ENCODE assay signal across 1 cellular context in the genomic region with DNA sequence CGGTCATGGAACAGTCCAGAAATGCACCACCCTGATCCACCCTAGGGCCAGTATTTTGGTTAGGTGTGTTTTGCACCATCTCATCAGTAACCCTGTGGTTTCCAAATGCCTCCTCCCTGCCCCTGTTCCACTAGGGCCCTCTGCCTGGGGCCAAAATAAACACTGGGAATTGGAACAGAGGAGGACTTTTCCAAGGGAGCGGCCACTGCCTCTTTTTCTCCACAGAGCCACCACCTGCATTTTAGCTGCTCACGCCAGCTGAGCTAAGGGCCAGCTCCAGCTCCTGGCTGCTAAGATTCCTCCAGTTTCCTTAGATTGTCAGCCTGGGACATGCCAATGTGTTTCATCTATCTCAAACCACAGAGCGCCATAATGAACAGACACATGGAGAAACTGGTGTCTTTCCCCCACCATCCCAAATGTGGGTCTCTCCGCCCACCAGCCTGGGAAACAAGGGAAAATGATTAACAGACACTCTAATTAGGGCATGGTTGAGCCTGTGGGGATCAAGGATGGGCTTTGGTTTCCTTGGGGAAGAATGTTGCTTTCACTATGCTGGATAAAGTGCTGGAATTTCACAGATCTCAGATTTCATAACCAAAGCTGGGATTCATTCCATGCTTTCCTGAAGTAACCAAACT.
TF ChIP-seq lines count a peak whose summit lies in the region.

No MANE protein-coding gene starts in this region.

TF ChIP-seq in HepG2, 621 proteins besides CTCF, POLR2A, EP300 and RAD21 (continued from another document):
- TF ChIP-seq, protein P1, sequence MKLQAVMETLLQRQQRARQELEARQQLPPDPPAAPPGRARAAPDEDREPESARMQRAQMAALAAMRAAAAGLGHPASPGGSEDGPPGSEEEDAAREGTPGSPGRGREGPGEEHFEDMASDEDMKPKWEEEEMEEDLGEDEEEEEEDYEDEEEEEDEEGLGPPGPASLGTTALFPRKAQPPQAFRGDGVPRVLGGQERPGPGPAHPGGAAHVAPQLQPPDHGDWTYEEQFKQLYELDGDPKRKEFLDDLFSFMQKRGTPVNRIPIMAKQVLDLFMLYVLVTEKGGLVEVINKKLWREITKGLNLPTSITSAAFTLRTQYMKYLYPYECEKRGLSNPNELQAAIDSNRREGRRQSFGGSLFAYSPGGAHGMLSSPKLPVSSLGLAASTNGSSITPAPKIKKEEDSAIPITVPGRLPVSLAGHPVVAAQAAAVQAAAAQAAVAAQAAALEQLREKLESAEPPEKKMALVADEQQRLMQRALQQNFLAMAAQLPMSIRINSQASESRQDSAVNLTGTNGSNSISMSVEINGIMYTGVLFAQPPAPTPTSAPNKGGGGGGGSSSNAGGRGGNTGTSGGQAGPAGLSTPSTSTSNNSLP (IDR thresholded peaks at IDR 0.05; ENCODE audit: low read depth, low read length) = no peak
- TF ChIP-seq SYNCRIP (IDR thresholded peaks at IDR 0.05; ENCODE audit: insufficient read depth, low read depth, low read length) (no peak), DNMT3B (CRISPR knock-in tag; conservative IDR thresholded peaks at IDR 0.05) (no peak), ZNF660 (CRISPR knock-in tag; IDR thresholded peaks at IDR 0.05; ENCODE audit: borderline replicate concordance, low read depth) (no peak), ATF1 (CRISPR knock-in tag; IDR thresholded peaks at IDR 0.05) (no peak)
